ENCODE assay signal across 8 cellular contexts in the genomic region with DNA sequence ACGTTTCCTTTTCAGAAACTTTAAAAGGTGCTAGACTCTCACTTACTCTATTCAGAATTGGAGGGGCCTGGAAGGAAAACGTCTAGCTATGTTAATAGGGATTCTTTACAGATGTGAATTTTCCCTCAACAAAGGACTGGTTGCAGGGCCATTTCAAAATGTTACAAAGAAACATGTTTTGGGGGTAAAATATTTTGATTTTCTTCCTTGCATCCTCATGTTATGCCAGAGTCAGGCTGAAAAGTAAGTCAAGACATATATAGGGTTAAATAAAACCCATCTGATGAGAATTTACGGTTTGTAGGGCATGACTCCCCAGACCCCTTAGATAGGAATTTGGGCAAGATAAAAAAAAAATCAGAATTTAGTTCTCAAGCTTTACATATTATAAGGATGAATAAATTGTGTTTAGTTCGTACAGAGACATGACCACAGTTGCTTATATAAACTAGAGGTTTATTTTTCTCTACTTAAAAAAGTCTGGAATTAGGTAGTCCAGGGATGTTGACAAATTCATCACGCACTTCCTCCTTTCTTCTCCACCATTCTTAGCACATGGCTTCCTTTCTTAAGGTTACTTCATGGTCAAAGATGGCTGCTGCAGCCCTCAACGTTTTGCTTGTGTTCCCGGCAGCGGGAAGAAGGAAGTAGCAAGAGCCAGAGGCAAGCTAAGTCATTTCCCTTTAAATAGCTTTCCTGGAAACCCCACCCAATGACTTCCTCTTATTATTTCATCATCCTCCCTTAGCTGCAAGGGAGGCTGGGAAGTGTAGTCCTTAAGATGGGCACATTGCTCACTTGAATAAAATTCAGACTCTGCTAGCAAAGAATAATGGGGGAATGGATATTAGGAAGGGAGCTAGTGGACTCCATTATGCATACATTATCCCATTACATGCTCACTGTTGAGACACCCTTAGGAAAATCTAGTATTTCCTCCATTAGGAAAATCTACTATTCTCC. TPM values are rescaled to one million over a fixed set of nuclear protein-coding genes. Genes with fewer than 3 reads are reported as not detected.
A peak's percentile ranks its signal among the peaks of the same experiment; 100 is the strongest.
DNase-seq lines count a peak whose midpoint lies in the region; ATAC-seq and TF ChIP-seq lines count a peak whose summit lies in the region.
"Not testable (repeated sequence)": the region's sequence is repeated elsewhere in the genome, so short reads cannot be mapped to it uniquely, and the experiment has no call there.

No MANE protein-coding gene starts in this region.

- not testable (repeated sequence) for H3K9ac ChIP-seq in KMS-11; liver (ENCODE audit: low read depth in 1 of 2, low read length in 2 of 2)

- not testable (repeated sequence) for H3K27me3 Mint-ChIP-seq in stimulated activated naive CD8-positive, alpha-beta T cell treated with anti-CD3 and anti-CD28 coated beads, Interleukin-15, Interleukin-2, amounts not matched to agents 100 ng/mL and 50 ng/mL, for 24 hours

- peak overlapping the region; percentile 93 for H3K27ac Mint-ChIP-seq in stimulated activated naive CD8-positive, alpha-beta T cell treated with anti-CD3 and anti-CD28 coated beads, Interleukin-15, Interleukin-2, amounts not matched to agents 100 ng/mL and 50 ng/mL, for 24 hours

- TF ChIP-seq CTCF in KMS-11 (conservative IDR thresholded peaks at IDR 0.05; ENCODE audit: low read depth, low read length); epithelial cell of esophagus (IDR thresholded peaks at IDR 0.05; ENCODE audit: insufficient read depth, low read depth, low read length, missing control alignments); liver (IDR thresholded peaks at IDR 0.05; ENCODE audit: low read depth, low read length, missing input control): not testable (repeated sequence)

- H3K9me3 ChIP-seq in liver (ENCODE audit: control insufficient read depth in 4 of 4, low read length in 3 of 4) = not testable (repeated sequence)

- H3K4me2 ChIP-seq in KMS-11 = peak overlapping the region; percentile 9; the same call in 1 of the 2 replicates

- 66% methylated on average over 8 of the region's 8 CpGs for WGBS in liver

- not testable (repeated sequence) for H3K4me3 ChIP-seq in KMS-11 (IDR thresholded peaks at IDR 0.05; ENCODE audit: insufficient read depth, low read depth, low read length); epithelial cell of esophagus (ENCODE audit: low read length); liver (ENCODE audit: low read depth in 1 of 3, low read length in 3 of 3)

- peak overlapping the region; percentile 40 for H3K4me3 Mint-ChIP-seq in stimulated activated naive CD8-positive, alpha-beta T cell treated with anti-CD3 and anti-CD28 coated beads, Interleukin-15, Interleukin-2, amounts not matched to agents 100 ng/mL and 50 ng/mL, for 24 hours

- not testable (repeated sequence) for TF ChIP-seq RAD21 in liver (IDR thresholded peaks at IDR 0.05)

- H3K27ac ChIP-seq in KMS-11 (peak overlapping the region; percentile 72; the same call in 1 of the 2 replicates), liver (ENCODE audit: low read depth in 1 of 2, low read length in 2 of 2) (peak overlapping the region in 1 of 2 donors; percentile 20)

- 0 out of 2 replicates have a peak overlapping the region, but pooled peaks have one; percentile 25 for H2AFZ ChIP-seq in KMS-11 (ENCODE audit: low read depth)

- not testable (repeated sequence) for H3K36me3 ChIP-seq in KMS-11 (ENCODE audit: insufficient read depth); liver (ENCODE audit: control insufficient read depth in 4 of 4, insufficient read depth in 3 of 4, low read depth in 1 of 4, low read length in 3 of 4)

- H3K79me2 ChIP-seq in KMS-11 (ENCODE audit: insufficient read depth, low read depth) = not testable (repeated sequence)

- not testable (repeated sequence) for H3K27me3 ChIP-seq in KMS-11 (ENCODE audit: insufficient read depth, low read depth); liver (ENCODE audit: control insufficient read depth in 4 of 4, insufficient read depth in 4 of 4, low read length in 3 of 4)

- H3K36me3 Mint-ChIP-seq in stimulated activated naive CD8-positive, alpha-beta T cell treated with anti-CD3 and anti-CD28 coated beads, Interleukin-15, Interleukin-2, amounts not matched to agents 100 ng/mL and 50 ng/mL, for 24 hours (ENCODE audit: low read depth) = peaks cover 18% of the 10 kb centered on the region

- peaks cover 52% of the 10 kb centered on the region for H3K4me1 Mint-ChIP-seq in stimulated activated naive CD8-positive, alpha-beta T cell treated with anti-CD3 and anti-CD28 coated beads, Interleukin-15, Interleukin-2, amounts not matched to agents 100 ng/mL and 50 ng/mL, for 24 hours (ENCODE audit: low read depth)

- peak; percentile 45 for DNase-seq in DMS114 treated with DMSO at 0.1 percent for 48 hours (lab: John Stamatoyannopoulos, UW; ENCODE audit: unreplicated experiment)
- peak; percentile 82 for DNase-seq in RPMI8226
- DNase-seq in activated CD8-positive, alpha-beta memory T cell treated with anti-CD3 and anti-CD28 coated beads, Interleukin-2, amount 50 U/mL, for 4 hours = peak; percentile 24
- peak; percentile 94 for DNase-seq in epithelial cell of esophagus (ENCODE audit: low read depth)

- peaks cover 62% of the 10 kb centered on the region for H3K4me1 ChIP-seq in KMS-11 (ENCODE audit: low read depth, poor library complexity, severe bottlenecking)
- H3K4me1 ChIP-seq in liver (ENCODE audit: control insufficient read depth in 4 of 4, insufficient read depth in 4 of 4, low read length in 3 of 4) = not testable (repeated sequence)

- peaks cover 11% of the 10 kb centered on the region for H3K9me3 Mint-ChIP-seq in stimulated activated naive CD8-positive, alpha-beta T cell treated with anti-CD3 and anti-CD28 coated beads, Interleukin-15, Interleukin-2, amounts not matched to agents 100 ng/mL and 50 ng/mL, for 24 hours

- peak; percentile 59 for ATAC-seq in GM21723 (IDR thresholded peaks at IDR 0.05; ENCODE audit: unreplicated experiment)

- not testable (repeated sequence) for H4K20me1 ChIP-seq in KMS-11 (ENCODE audit: insufficient read depth)

TF ChIP-seq in liver, 16 proteins besides CTCF, POLR2A, EP300 and RAD21:
- TF ChIP-seq GABPA (IDR thresholded peaks at IDR 0.05 in 1 of 2, conservative IDR thresholded peaks at IDR 0.05 in 1 of 2) (peak; percentile 20 to 59), JUND (IDR thresholded peaks at IDR 0.05) (peak; percentile 31 to 44), YY1 (IDR thresholded peaks at IDR 0.05) (peak; percentile 82), SP1 (IDR thresholded peaks at IDR 0.05) (peak; percentile 32), EGR1 (IDR thresholded peaks at IDR 0.05; ENCODE audit: low read depth in 2 of 2) (peak in 1 of 2 donors; percentile 18)
- TF ChIP-seq, protein P1, sequence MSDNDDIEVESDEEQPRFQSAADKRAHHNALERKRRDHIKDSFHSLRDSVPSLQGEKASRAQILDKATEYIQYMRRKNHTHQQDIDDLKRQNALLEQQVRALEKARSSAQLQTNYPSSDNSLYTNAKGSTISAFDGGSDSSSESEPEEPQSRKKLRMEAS (IDR thresholded peaks at IDR 0.05) = peak; percentile 78
- TF ChIP-seq, protein P2, sequence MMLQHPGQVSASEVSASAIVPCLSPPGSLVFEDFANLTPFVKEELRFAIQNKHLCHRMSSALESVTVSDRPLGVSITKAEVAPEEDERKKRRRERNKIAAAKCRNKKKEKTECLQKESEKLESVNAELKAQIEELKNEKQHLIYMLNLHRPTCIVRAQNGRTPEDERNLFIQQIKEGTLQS (IDR thresholded peaks at IDR 0.05) = peak; percentile 72

RNA-seq across cellular contexts. Expression of a gene that starts 12.7 kb away (rescaled TPM):
- 10 to 100 TPM; 26.3 to 46.5 TPM for total RNA-seq in liver
- 1 to 10 TPM; 6.5 to 9.1 TPM for polyA plus RNA-seq in liver

Comparison
In these comparisons a context has a peak if more than half of its experiments do, and no peak if none do; other contexts are left out.
1. DNase-seq: peak in every context shown above with its lines; median percentile 94 in epithelial cell of esophagus; 82 in RPMI8226; 45 in DMS114 treated with DMSO at 0.1 percent for 48 hours; 24 in activated CD8-positive, alpha-beta memory T cell treated with anti-CD3 and anti-CD28 coated beads, Interleukin-2, amount 50 U/mL, for 4 hours.